8 cellular contexts compared by ENCODE assay signal in genomic region chr22:46738961-46739870, GRCh38. TPM values are rescaled to one million over a fixed set of nuclear protein-coding genes. Genes with fewer than 3 reads are reported as not detected.
DNase-seq lines count a peak whose midpoint lies in the region; ATAC-seq and TF ChIP-seq lines count a peak whose summit lies in the region.

No MANE protein-coding gene starts in this region.

- DNase-seq in GM06990 (ENCODE audit: extremely low read depth, insufficient read length): peak; percentile 48
- DNase-seq in MV-4-11 (lab: John Stamatoyannopoulos, UW): peak; percentile 67
- DNase-seq in activated CD4-positive, alpha-beta T cell treated with anti-CD3 and anti-CD28 coated beads, Interleukin-2, amount 50 U/mL, for 4 hours: peak; percentile 64 to 71
- peak in 1 of 2 donors; percentile 75 for DNase-seq in upper lobe of left lung

- H3K9ac ChIP-seq in endocrine pancreas (ENCODE audit: control insufficient read depth, insufficient read depth, low read length) (peak overlapping the region; percentile 69), mucosa of stomach (ENCODE audit: low read length) (peak overlapping the region; percentile 72)

- TF ChIP-seq CTCF in GM06990 (IDR thresholded peaks at IDR 0.05; ENCODE audit: insufficient read depth, low read length, poor library complexity, severe bottlenecking) (peak; percentile 25), upper lobe of left lung (IDR thresholded peaks at IDR 0.05) (peak in 3 of 6 experiments; percentile 18 to 48 (median 25))

- TF ChIP-seq POLR2A in upper lobe of left lung (IDR thresholded peaks at IDR 0.05): no peak

- no peaks in the 10 kb centered on the region for H3K27me3 ChIP-seq in GM06990 (replicated peaks; ENCODE audit: control insufficient read depth, insufficient read depth, low read length)
- H3K27me3 ChIP-seq in endocrine pancreas (ENCODE audit: control insufficient read depth, insufficient read depth, low read length): no peaks in the 10 kb centered on the region
- no peaks in the 10 kb centered on the region for H3K27me3 ChIP-seq in mucosa of stomach (ENCODE audit: control insufficient read depth, insufficient read depth, low read length)
- no peaks in the 10 kb centered on the region for H3K27me3 ChIP-seq in upper lobe of left lung

- WGBS in upper lobe of left lung, 2 donors: 78 to 83% methylated on average over 2 to 23 of the region's 26 CpGs

- peak overlapping the region; percentile 89 to 97 (median 92) for H3K27ac ChIP-seq in upper lobe of left lung

- peaks cover 5% of the 10 kb centered on the region for H3K4me1 ChIP-seq in endocrine pancreas (ENCODE audit: control insufficient read depth, insufficient read depth, low read length)
- peaks cover 75% of the 10 kb centered on the region for H3K4me1 ChIP-seq in mucosa of stomach (ENCODE audit: control insufficient read depth, insufficient read depth, low read length)
- peaks cover 42 to 55% (median 50%) of the 10 kb centered on the region in 4 donors for H3K4me1 ChIP-seq in upper lobe of left lung

- no peaks in the 10 kb centered on the region for H3K36me3 ChIP-seq in GM06990 (ENCODE audit: control insufficient read depth, insufficient read depth, low read length)
- no peaks in the 10 kb centered on the region for H3K36me3 ChIP-seq in endocrine pancreas (ENCODE audit: control insufficient read depth, insufficient read depth, low read length)
- no peaks in the 10 kb centered on the region for H3K36me3 ChIP-seq in mucosa of stomach (ENCODE audit: control insufficient read depth, insufficient read depth, low read length)
- no peaks in the 10 kb centered on the region for H3K36me3 ChIP-seq in upper lobe of left lung

- H3K9me3 ChIP-seq in endocrine pancreas (ENCODE audit: control insufficient read depth, low read length) (no peaks in the 10 kb centered on the region), mucosa of stomach (ENCODE audit: control insufficient read depth, low read length) (no peaks in the 10 kb centered on the region), upper lobe of left lung (no peaks in the 10 kb centered on the region)

- ATAC-seq in upper lobe of left lung (ENCODE audit: low FRiP score in 2 of 2): peak in 1 of 2 donors; percentile 21
- ATAC-seq in GM18517 (IDR thresholded peaks at IDR 0.05; ENCODE audit: unreplicated experiment): no peak
- no peak for ATAC-seq in HG03469 (IDR thresholded peaks at IDR 0.05; ENCODE audit: unreplicated experiment)

- TF ChIP-seq EP300 in upper lobe of left lung (IDR thresholded peaks at IDR 0.05): no peak

- H3K4me3 ChIP-seq in GM06990 (replicated peaks; ENCODE audit: low read depth, low read length): peak overlapping the region; percentile 75; the same call in 1 of the 2 replicates
- no peak overlapping the region for H3K4me3 ChIP-seq in endocrine pancreas (ENCODE audit: control insufficient read depth, insufficient read depth, low read length)
- H3K4me3 ChIP-seq in mucosa of stomach (ENCODE audit: low read length): peak overlapping the region; percentile 56
- H3K4me3 ChIP-seq in upper lobe of left lung: peak overlapping the region; percentile 51 to 95 (median 90)

RNA-seq across cellular contexts. Expression of gene CERK, which starts 1.2 kb away (rescaled TPM):
- total RNA-seq in upper lobe of left lung: 10 to 100 TPM; 26.9 to 55.5 (median 32.7) TPM

RNA-seq across cellular contexts. Expression of gene TBC1D22A, which starts 23.2 kb away (rescaled TPM):
- total RNA-seq in upper lobe of left lung: 10 to 100 TPM; 27.1 to 48.2 (median 35.3) TPM
